In genomic region chr20:723756-724155, GRCh38 we compare ENCODE assay signal across 15 cellular contexts. TPM values are rescaled to one million over a fixed set of nuclear protein-coding genes. Genes with fewer than 3 reads are reported as not detected.
DNase-seq lines count a peak whose midpoint lies in the region; ATAC-seq and TF ChIP-seq lines count a peak whose summit lies in the region.
"Had no signal": no experiment of that assay in that cellular context is flagged by ENCODE, and none has a peak within 500 bp of the region (broad histone marks: within the 10 kb centered on the region; RNA-seq: fewer than 3 reads in every experiment).

No MANE protein-coding gene starts in this region.

- BruUV-seq in A673 (replicated peaks; lab: Mats Ljungman, UMichigan), result no TSS peak

- no peak for TF ChIP-seq EP300 in tibial nerve (IDR thresholded peaks at IDR 0.05)

- TF ChIP-seq POLR2A in tibial nerve (IDR thresholded peaks at IDR 0.05), result no peak

- DNase-seq in NCI-H345 (lab: John Stamatoyannopoulos, UW) (peak; percentile 28), NCI-H345 treated with DMSO at 0.1 percent for 48 hours (lab: John Stamatoyannopoulos, UW; ENCODE audit: unreplicated experiment) (no peak), NCI-H524 (lab: John Stamatoyannopoulos, UW) (peak; percentile 87 to 94), epithelial cell of esophagus (ENCODE audit: low read depth) (peak; percentile 53), psoas muscle (peak in 1 of 2 donors; percentile 25), tibial nerve (ENCODE audit: low spot score in 2 of 2) (no peak), A673 (ENCODE audit: low spot score) (no peak), dermis blood vessel endothelial cell (no peak)
- DNase-seq: activated CD8-positive, alpha-beta memory T cell treated with anti-CD3 and anti-CD28 coated beads for 24 hours; activated gamma-delta T cell treated with Interleukin-2 at 50 U/mL for 16 hours; hippocampal formation had no signal

- TF ChIP-seq CTCF in epithelial cell of esophagus (IDR thresholded peaks at IDR 0.05; ENCODE audit: insufficient read depth, low read depth, low read length, missing control alignments) (no peak), psoas muscle (IDR thresholded peaks at IDR 0.05) (no peak), tibial nerve (IDR thresholded peaks at IDR 0.05) (no peak), A673 (conservative IDR thresholded peaks at IDR 0.05; ENCODE audit: low read depth, low read length) (no peak)

- H3K4me3 ChIP-seq in epithelial cell of esophagus (ENCODE audit: low read length) (no peak overlapping the region), psoas muscle (no peak overlapping the region), tibial nerve (no peak overlapping the region), A673 (ENCODE audit: low read depth, low read length, poor library complexity, severe bottlenecking) (no peak overlapping the region)
- H3K4me3 ChIP-seq: ascending aorta, dorsolateral prefrontal cortex, K562 had no signal

- H3K36me3 ChIP-seq in psoas muscle (ENCODE audit: insufficient read depth in 1 of 2, low read depth in 1 of 2), result no peaks in the 10 kb centered on the region
- H3K36me3 ChIP-seq in tibial nerve, result no peaks in the 10 kb centered on the region
- no peaks in the 10 kb centered on the region for H3K36me3 ChIP-seq in A673 (ENCODE audit: insufficient read depth, low read length, poor library complexity, severe bottlenecking)
- H3K36me3 ChIP-seq: ascending aorta had no signal

- H3K9me3 ChIP-seq in psoas muscle, result no peaks in the 10 kb centered on the region
- H3K9me3 ChIP-seq in tibial nerve, result peaks cover 0 to 2% (median 0%) of the 10 kb centered on the region in 4 donors
- no peaks in the 10 kb centered on the region for H3K9me3 ChIP-seq in A673 (ENCODE audit: low read depth, low read length, poor library complexity, severe bottlenecking)
- H3K9me3 ChIP-seq: ascending aorta had no signal

- intact Hi-C loops in psoas muscle (cut with DNase I) (loop anchor here in 1 of 2 donors (5.0 kb wide), 1 partner anchor 51 kb away; no protein-coding TSS in a partner anchor), A673 (cut with micrococcal nuclease; ENCODE audit: unreplicated experiment) (no loop called here)

- CTCF ChIA-PET in A673 (lab: Charles Lee), result no interaction called here

- POLR2A ChIA-PET in A673 (lab: Charles Lee; ENCODE audit: low non-redundant PET), result no interaction called here

- no peak overlapping the region for H3K27ac ChIP-seq in psoas muscle
- no peak overlapping the region for H3K27ac ChIP-seq in tibial nerve
- no peak overlapping the region for H3K27ac ChIP-seq in A673 (ENCODE audit: low read depth, low read length, poor library complexity, severe bottlenecking)
- H3K27ac ChIP-seq: ascending aorta had no signal

- H3K27me3 ChIP-seq in psoas muscle (ENCODE audit: insufficient read depth in 3 of 3, low read length in 2 of 3) (peaks cover 0 to 60% (median 11%) of the 10 kb centered on the region in 3 donors), tibial nerve (peaks cover 0 to 80% of the 10 kb centered on the region in 2 donors), A673 (replicated peaks; ENCODE audit: insufficient read depth, low read depth, low read length, poor library complexity) (peaks cover 14% of the 10 kb centered on the region)

- ATAC-seq in psoas muscle, result peak; percentile 60 to 88 (median 81)
- ATAC-seq: K562 had no signal

- 29 to 36% (median 34%) methylated on average over 8 of the region's 8 CpGs for WGBS in psoas muscle, 3 donors
- WGBS in tibial nerve, 2 donors, result 63 to 72% methylated on average over 8 of the region's 8 CpGs

- peaks cover 4% of the 10 kb centered on the region for H3K4me1 ChIP-seq in psoas muscle
- H3K4me1 ChIP-seq in tibial nerve, result peaks cover 0 to 10% (median 3%) of the 10 kb centered on the region in 4 donors
- H3K4me1 ChIP-seq in A673 (ENCODE audit: insufficient read depth, low read length, poor library complexity, severe bottlenecking), result no peaks in the 10 kb centered on the region

RNA-seq across cellular contexts. Expression of gene SLC52A3, which starts 44.5 kb away (rescaled TPM):
- 1 to 10 TPM in 1 of 4 donors, under 1 TPM in 3; 0.37 to 1.1 (median 0.87) TPM for total RNA-seq in psoas muscle
- polyA plus RNA-seq in psoas muscle, result under 1 TPM; 0.32 to 0.62 (median 0.43) TPM
- total RNA-seq in tibial nerve, result 10 to 100 TPM in 1 of 4 donors, 1 to 10 TPM in 2, under 1 TPM in 1; 0.42 to 13.2 (median 2.4) TPM
- total RNA-seq in A673 (2021), result not detected in 2 replicates
- total RNA-seq in dermis blood vessel endothelial cell, result 0.23 TPM in 1 of 2 replicates, not detected in the other
- total RNA-seq: pulmonary artery endothelial cell had no signal

RNA-seq across cellular contexts. Expression of gene SCRT2, which starts 48.2 kb away (rescaled TPM):
- not detected for total RNA-seq in psoas muscle
- not detected for polyA plus RNA-seq in psoas muscle
- not detected for total RNA-seq in tibial nerve
- 0.50 and 0.69 TPM in 2 replicates for total RNA-seq in A673 (2021)
- not detected in 2 replicates for total RNA-seq in dermis blood vessel endothelial cell
- total RNA-seq: ascending aorta, pulmonary artery endothelial cell had no signal

Comparison
In these comparisons a context has a peak if more than half of its experiments do, and no peak if none do; other contexts are left out.
1. DNase-seq: peak in NCI-H345 (single experiment), NCI-H524 (2 of 2) and epithelial cell of esophagus (single experiment); none in NCI-H345 treated with DMSO at 0.1 percent for 48 hours (single experiment), tibial nerve (0 of 2), A673 (single experiment) and dermis blood vessel endothelial cell (single experiment).